ENCODE assay signal across 12 cellular contexts in genomic region chr6:79040083-79040482, GRCh38. TPM values are rescaled to one million over a fixed set of nuclear protein-coding genes. Genes with fewer than 3 reads are reported as not detected.
DNase-seq lines count a peak whose midpoint lies in the region; ATAC-seq and TF ChIP-seq lines count a peak whose summit lies in the region.
"Had no signal": no experiment of that assay in that cellular context is flagged by ENCODE, and none has a peak within 500 bp of the region (broad histone marks: within the 10 kb centered on the region; RNA-seq: fewer than 3 reads in every experiment).

No MANE protein-coding gene starts in this region.

- H3K4me1 ChIP-seq in DND-41 (ENCODE audit: insufficient read depth, low read length), result no peaks in the 10 kb centered on the region
- H3K4me1 ChIP-seq in gastrocnemius medialis, result no peaks in the 10 kb centered on the region

- H3K27me3 ChIP-seq in DND-41 (ENCODE audit: insufficient read depth, low read length, poor library complexity), result no peaks in the 10 kb centered on the region
- H3K27me3 ChIP-seq in gastrocnemius medialis, result no peaks in the 10 kb centered on the region

- intact Hi-C loops in gastrocnemius medialis (cut with DNase I; ENCODE audit: low total_unique reads) (no loop called here), left ventricle myocardium superior (cut with micrococcal nuclease) (no loop called here)

- in situ Hi-C loops in gastrocnemius medialis (cut with MboI; ENCODE audit: low sequenced_read_pairs in 4 of 4), result no loop called here

- peaks cover 86% of the 10 kb centered on the region for H3K36me3 Mint-ChIP-seq in activated T-helper 17 cell treated with anti-CD3 and anti-CD28 coated beads, Interleukin-2, amount 50 U/mL, for 72 hours (ENCODE audit: low read depth)
- H3K36me3 Mint-ChIP-seq in mesothelial cell of epicardium, result peaks cover 42% of the 10 kb centered on the region

- H3K27ac Mint-ChIP-seq in activated T-helper 17 cell treated with anti-CD3 and anti-CD28 coated beads, Interleukin-2, amount 50 U/mL, for 72 hours, result no peak overlapping the region
- no peak overlapping the region for H3K27ac Mint-ChIP-seq in mesothelial cell of epicardium
- H3K27ac Mint-ChIP-seq: activated CD4-positive, alpha-beta memory T cell treated with anti-CD3 and anti-CD28 coated beads, Interleukin-2, amount 10 ng/mL, durations not matched to agents 7 days and 5 days had no signal

- no peak overlapping the region for H3K4me3 Mint-ChIP-seq in activated T-helper 17 cell treated with anti-CD3 and anti-CD28 coated beads, Interleukin-2, amount 50 U/mL, for 72 hours
- no peak overlapping the region for H3K4me3 Mint-ChIP-seq in mesothelial cell of epicardium
- H3K4me3 Mint-ChIP-seq: activated CD4-positive, alpha-beta memory T cell treated with anti-CD3 and anti-CD28 coated beads, Interleukin-2, amount 10 ng/mL, durations not matched to agents 7 days and 5 days had no signal

- H3K36me3 ChIP-seq in DND-41 (ENCODE audit: insufficient read depth, low read length) (peaks cover 84% of the 10 kb centered on the region), gastrocnemius medialis (peaks cover 0 to 24% of the 10 kb centered on the region in 2 donors)

- H3K27ac ChIP-seq in DND-41 (ENCODE audit: low read length) (no peak overlapping the region), gastrocnemius medialis (no peak overlapping the region)
- H3K27ac ChIP-seq: C4-2B had no signal

- ATAC-seq in DND-41 (ENCODE audit: insufficient read depth, low read depth) (peak; percentile 67), GM19023 (IDR thresholded peaks at IDR 0.05; ENCODE audit: unreplicated experiment) (peak; percentile 65), HG02970 (IDR thresholded peaks at IDR 0.05; ENCODE audit: low FRiP score, unreplicated experiment) (peak; percentile 56), gastrocnemius medialis (no peak), left ventricle myocardium superior (no peak)
- peak; percentile 93 for ATAC-seq in activated T-helper 17 cell treated with anti-CD3 and anti-CD28 coated beads, Interleukin-2, amount 50 U/mL, for 72 hours (replicated peaks)

- H4K20me1 ChIP-seq in DND-41 (ENCODE audit: insufficient read depth, low read length), result peaks cover 22% of the 10 kb centered on the region; the same call in 1 of the 2 replicates

- no peaks in the 10 kb centered on the region for H3K9me3 Mint-ChIP-seq in activated T-helper 17 cell treated with anti-CD3 and anti-CD28 coated beads, Interleukin-2, amount 50 U/mL, for 72 hours
- no peaks in the 10 kb centered on the region for H3K9me3 Mint-ChIP-seq in mesothelial cell of epicardium
- H3K9me3 Mint-ChIP-seq: activated CD4-positive, alpha-beta memory T cell treated with anti-CD3 and anti-CD28 coated beads, Interleukin-2, amount 10 ng/mL, durations not matched to agents 7 days and 5 days had no signal

- H3K4me1 Mint-ChIP-seq in activated T-helper 17 cell treated with anti-CD3 and anti-CD28 coated beads, Interleukin-2, amount 50 U/mL, for 72 hours, result peaks cover 21% of the 10 kb centered on the region
- peaks cover 17% of the 10 kb centered on the region for H3K4me1 Mint-ChIP-seq in mesothelial cell of epicardium

- no peak overlapping the region for H3K9ac ChIP-seq in DND-41 (ENCODE audit: low read depth, low read length)

- no peak for TF ChIP-seq POLR2A in gastrocnemius medialis (IDR thresholded peaks at IDR 0.05)

- TF ChIP-seq CTCF in DND-41 (IDR thresholded peaks at IDR 0.05; ENCODE audit: borderline replicate concordance, extremely low read depth, low read length, poor library complexity, severe bottlenecking) (no peak), gastrocnemius medialis (IDR thresholded peaks at IDR 0.05 in 4 of 5, conservative IDR thresholded peaks at IDR 0.05 in 1 of 5) (no peak), mesothelial cell of epicardium (IDR thresholded peaks at IDR 0.05; ENCODE audit: unreplicated experiment) (no peak)

- H3K4me3 ChIP-seq in DND-41 (ENCODE audit: low read depth in 1 of 2, low read length in 2 of 2) (no peak overlapping the region), gastrocnemius medialis (no peak overlapping the region)

- DNase-seq in DND-41 (no peak), gastrocnemius medialis (no peak), mesothelial cell of epicardium (ENCODE audit: low spot score in 2 of 2, unreplicated experiment in 2 of 2) (no peak), left ventricle myocardium superior (no peak), NCI-H2029 (lab: John Stamatoyannopoulos, UW) (no peak)
- DNase-seq: activated CD4-positive, alpha-beta memory T cell treated with anti-CD3 and anti-CD28 coated beads, Interleukin-2, amount 10 ng/mL, durations not matched to agents 7 days and 5 days; NCI-H1105 treated with DMSO at 0.1 percent for 48 hours; stimulated activated naive CD4-positive, alpha-beta T cell treated with Interleukin-2 at 50 U/mL for 16 hours had no signal

- peaks cover 98% of the 10 kb centered on the region for H3K79me2 ChIP-seq in DND-41 (ENCODE audit: insufficient read depth, low read length)

- no peak overlapping the region for H3K4me2 ChIP-seq in DND-41 (ENCODE audit: insufficient read depth, low read length)

- H3K9me3 ChIP-seq in DND-41 (ENCODE audit: insufficient read depth, low read length, severe bottlenecking) (no peaks in the 10 kb centered on the region), gastrocnemius medialis (no peaks in the 10 kb centered on the region)

- H3K27me3 Mint-ChIP-seq in activated T-helper 17 cell treated with anti-CD3 and anti-CD28 coated beads, Interleukin-2, amount 50 U/mL, for 72 hours, result no peaks in the 10 kb centered on the region
- no peaks in the 10 kb centered on the region for H3K27me3 Mint-ChIP-seq in mesothelial cell of epicardium (ENCODE audit: low read depth)
- H3K27me3 Mint-ChIP-seq: activated CD4-positive, alpha-beta memory T cell treated with anti-CD3 and anti-CD28 coated beads, Interleukin-2, amount 10 ng/mL, durations not matched to agents 7 days and 5 days had no signal

- no peak overlapping the region for H2AFZ ChIP-seq in DND-41 (ENCODE audit: low read depth, low read length)

RNA-seq across cellular contexts. Expression of gene PHIP, which starts 38.0 kb away (rescaled TPM):
- 10 to 100 TPM; 28.7 to 31.3 TPM for total RNA-seq in activated T-helper 17 cell treated with anti-CD3 and anti-CD28 coated beads, Interleukin-2, amount 50 U/mL, for 72 hours
- total RNA-seq in gastrocnemius medialis (10 to 100 TPM; 10.9 to 25.1 (median 16.6) TPM), mesothelial cell of epicardium (45.5 to 46.9 TPM (median 46.2 TPM) in 3 replicates), left ventricle myocardium superior (17.3 TPM)

Comparison
In these comparisons a context has a peak if more than half of its experiments do, and no peak if none do; other contexts are left out.
1. ATAC-seq: peak in DND-41 (single experiment), GM19023 (single experiment), HG02970 (single experiment) and activated T-helper 17 cell treated with anti-CD3 and anti-CD28 coated beads, Interleukin-2, amount 50 U/mL, for 72 hours (single experiment); none in gastrocnemius medialis (0 of 2) and left ventricle myocardium superior (single experiment).